In the genomic region with DNA sequence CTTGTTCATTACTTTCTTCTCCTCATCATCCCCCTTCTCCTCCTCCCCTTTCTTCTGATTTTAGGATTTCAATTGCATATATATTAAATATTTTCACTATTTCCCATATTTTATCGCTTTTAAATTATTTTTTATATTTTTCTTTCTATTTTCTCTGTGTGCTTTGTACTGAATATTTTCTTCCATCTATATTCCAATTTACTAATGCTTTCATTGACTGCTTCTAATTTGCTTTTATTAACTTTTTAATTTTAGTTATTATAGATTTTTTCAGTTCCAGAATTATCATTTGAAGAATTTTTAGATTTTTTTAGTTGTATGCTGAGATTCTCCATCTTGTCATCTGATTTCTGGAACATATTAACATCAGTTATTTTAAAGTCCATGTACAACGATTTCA, we compare ENCODE assay signal across 6 cellular contexts.
"Had no signal": no experiment of that assay in that cellular context is flagged by ENCODE, and none has a peak within 500 bp of the region (broad histone marks: within the 10 kb centered on the region; RNA-seq: fewer than 3 reads in every experiment).

No MANE protein-coding gene starts in this region.

- H3K4me2 ChIP-seq: GM23338 had no signal

- H2AFZ ChIP-seq: GM23338 had no signal

- H3K4me3 ChIP-seq: GM23338 had no signal

- FAIRE-seq: H1, HepG2 had no signal

- DNase-seq: H9, KBM-7 had no signal

- ATAC-seq: GM23338, HepG2 had no signal

- H3K27ac ChIP-seq: HL-60 had no signal
